22 cellular contexts compared by ENCODE assay signal in genomic region chr1:199866210-199866617, GRCh38.
"Had no signal": no experiment of that assay in that cellular context is flagged by ENCODE, and none has a peak within 500 bp of the region (broad histone marks: within the 10 kb centered on the region; RNA-seq: fewer than 3 reads in every experiment).

No MANE protein-coding gene starts in this region.

- H3K4me3 ChIP-seq: sigmoid colon, smooth muscle cell, thoracic aorta, vagina had no signal

- H3K27me3 Mint-ChIP-seq: type B pancreatic cell had no signal

- H3K4me2 ChIP-seq: smooth muscle cell had no signal

- H3K36me3 ChIP-seq: sigmoid colon, thoracic aorta, vagina had no signal

- H3K27ac ChIP-seq: foreskin keratinocyte, sigmoid colon, thoracic aorta, vagina, VCaP had no signal

- H3K27me3 ChIP-seq: foreskin keratinocyte, sigmoid colon, vagina had no signal

- H3K4me1 Mint-ChIP-seq: activated CD4-positive, alpha-beta T cell treated with anti-CD3 and anti-CD28 coated beads, Interleukin-2, amount 10 ng/mL, durations not matched to agents 7 days and 5 days; activated CD8-positive, alpha-beta memory T cell treated with anti-CD3 and anti-CD28 coated beads, Interleukin-2, amount 10 ng/mL, durations not matched to agents 7 days and 5 days; activated naive CD4-positive, alpha-beta T cell treated with anti-CD3 and anti-CD28 coated beads, Interleukin-2, amount 50 U/mL, for 24 hours; brain had no signal

- H3K9me3 ChIP-seq: sigmoid colon, thoracic aorta, vagina had no signal

- H3K4me3 Mint-ChIP-seq: activated CD4-positive, alpha-beta T cell treated with anti-CD3 and anti-CD28 coated beads, Interleukin-2, amount 10 ng/mL, durations not matched to agents 7 days and 5 days; activated CD8-positive, alpha-beta memory T cell treated with anti-CD3 and anti-CD28 coated beads, Interleukin-2, amount 10 ng/mL, durations not matched to agents 7 days and 5 days; activated CD8-positive, alpha-beta T cell treated with anti-CD3 and anti-CD28 coated beads for 36 hours; activated naive CD4-positive, alpha-beta T cell treated with anti-CD3 and anti-CD28 coated beads, Interleukin-2, amount 50 U/mL, for 24 hours; brain; memory B cell; nephron progenitor cell; type B pancreatic cell had no signal

- H3K36me3 Mint-ChIP-seq: activated CD8-positive, alpha-beta memory T cell treated with anti-CD3 and anti-CD28 coated beads, Interleukin-2, amount 10 ng/mL, durations not matched to agents 7 days and 5 days; activated naive CD4-positive, alpha-beta T cell treated with anti-CD3 and anti-CD28 coated beads, Interleukin-2, amount 50 U/mL, for 24 hours; brain; memory B cell; type B pancreatic cell had no signal

- DNase-seq: activated CD4-positive, alpha-beta T cell treated with anti-CD3 and anti-CD28 coated beads, Interleukin-2, amount 10 ng/mL, durations not matched to agents 7 days and 5 days; activated CD4-positive, CD25-positive, alpha-beta regulatory T cell treated with anti-CD3 and anti-CD28 coated beads, Interleukin-2, amount 50 U/mL, for 72 hours; activated CD8-positive, alpha-beta memory T cell treated with anti-CD3 and anti-CD28 coated beads, Interleukin-2, amount 10 ng/mL, durations not matched to agents 7 days and 5 days; activated CD8-positive, alpha-beta T cell treated with anti-CD3 and anti-CD28 coated beads for 36 hours; activated gamma-delta T cell treated with Interleukin-2 at 50 U/mL for 16 hours; anterior cingulate cortex; foreskin keratinocyte; nephron progenitor cell; occipital lobe; sigmoid colon; stimulated activated CD4-positive, alpha-beta T cell treated with anti-CD3 and anti-CD28 coated beads, Interleukin-15, amount 100 ng/mL, for 24 hours; stimulated activated CD4-positive, alpha-beta T cell treated with anti-CD3 and anti-CD28 coated beads, Interleukin-2, amount 100 ng/mL, for 48 hours; stimulated activated naive CD4-positive, alpha-beta T cell treated with Interleukin-2 at 50 U/mL for 16 hours had no signal

- H3K9me3 Mint-ChIP-seq: activated CD4-positive, alpha-beta T cell treated with anti-CD3 and anti-CD28 coated beads, Interleukin-2, amount 10 ng/mL, durations not matched to agents 7 days and 5 days; activated CD8-positive, alpha-beta T cell treated with anti-CD3 and anti-CD28 coated beads for 36 hours; activated naive CD4-positive, alpha-beta T cell treated with anti-CD3 and anti-CD28 coated beads, Interleukin-2, amount 50 U/mL, for 24 hours; brain; memory B cell; nephron progenitor cell; type B pancreatic cell had no signal

- H3K4me1 ChIP-seq: foreskin keratinocyte, sigmoid colon, vagina had no signal

- FAIRE-seq: islet of Langerhans had no signal

- ATAC-seq: activated CD8-positive, alpha-beta memory T cell treated with anti-CD3 and anti-CD28 coated beads, Interleukin-2, amount 10 ng/mL, durations not matched to agents 7 days and 5 days; activated CD8-positive, alpha-beta T cell treated with anti-CD3 and anti-CD28 coated beads for 36 hours; foreskin keratinocyte had no signal

- H3K27ac Mint-ChIP-seq: activated CD4-positive, alpha-beta T cell treated with anti-CD3 and anti-CD28 coated beads, Interleukin-2, amount 10 ng/mL, durations not matched to agents 7 days and 5 days; activated CD8-positive, alpha-beta memory T cell treated with anti-CD3 and anti-CD28 coated beads, Interleukin-2, amount 10 ng/mL, durations not matched to agents 7 days and 5 days; activated CD8-positive, alpha-beta T cell treated with anti-CD3 and anti-CD28 coated beads for 36 hours; activated naive CD4-positive, alpha-beta T cell treated with anti-CD3 and anti-CD28 coated beads, Interleukin-2, amount 50 U/mL, for 24 hours; brain; memory B cell; nephron progenitor cell; type B pancreatic cell had no signal
